In the genomic region with DNA sequence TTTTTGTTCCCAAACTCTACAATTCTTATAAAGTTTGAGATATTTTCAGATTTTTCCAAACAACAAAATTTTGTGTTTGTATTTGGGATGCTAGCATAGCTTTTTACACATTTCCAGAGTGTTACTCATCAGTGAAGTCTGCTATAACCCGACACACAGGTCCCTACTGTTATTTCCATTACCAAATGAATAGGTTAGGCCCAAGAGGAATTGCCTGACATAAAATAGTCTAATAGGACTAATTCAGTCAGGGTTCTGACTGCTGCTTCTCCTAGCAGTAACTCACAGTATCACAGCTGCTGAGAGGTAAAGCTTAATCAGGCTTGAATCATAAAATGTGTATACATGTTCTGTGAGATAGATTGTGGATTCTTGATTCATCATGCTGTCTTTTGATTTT, we compare ENCODE assay signal across 18 cellular contexts. TPM values are rescaled to one million over a fixed set of nuclear protein-coding genes. Genes with fewer than 3 reads are reported as not detected.
DNase-seq lines count a peak whose midpoint lies in the region; ATAC-seq and TF ChIP-seq lines count a peak whose summit lies in the region.
"Had no signal": no experiment of that assay in that cellular context is flagged by ENCODE, and none has a peak within 500 bp of the region (broad histone marks: within the 10 kb centered on the region; RNA-seq: fewer than 3 reads in every experiment).

No MANE protein-coding gene starts in this region.

- WGBS in GM23248 (ENCODE audit: low coverage in 1 of 2, low lambda C conversion rate in 2 of 2, missing lambda C conversion rate in 2 of 2), 2 experiments: 94% methylated on average over 1 of the region's 1 CpG
- WGBS in esophagus muscularis mucosa: 82% methylated on average over 1 of the region's 1 CpG

- DNase-seq in GM23248: peak; percentile 7
- DNase-seq in astrocyte of the hippocampus (ENCODE audit: low read depth, low spot score): peak; percentile 27
- peak; percentile 17 for DNase-seq in iPS-NIHi11 (ENCODE audit: low spot score)
- no peak for DNase-seq in Right ventricle myocardium inferior (ENCODE audit: missing footprints)
- DNase-seq in esophagus muscularis mucosa (ENCODE audit: extremely low spot score): no peak
- DNase-seq in brain microvascular endothelial cell: no peak
- DNase-seq: BE2C; CD4-positive, alpha-beta memory T cell; DMS153; DMS79 treated with DMSO at 0.1 percent for 48 hours; EL; GDM1 had no signal

- TF ChIP-seq POLR2A in esophagus muscularis mucosa (IDR thresholded peaks at IDR 0.05; ENCODE audit: low read depth): no peak

- TF ChIP-seq EP300 in esophagus muscularis mucosa (IDR thresholded peaks at IDR 0.05): no peak

- intact Hi-C loops in Right ventricle myocardium inferior (cut with DNase I) (no loop called here), esophagus muscularis mucosa (cut with DNase I) (no loop called here)

- H3K27me3 ChIP-seq in GM23248 (replicated peaks; ENCODE audit: insufficient read depth) (no peaks in the 10 kb centered on the region), HUES48 (ENCODE audit: control insufficient read depth, insufficient read depth, low read length) (no peaks in the 10 kb centered on the region), esophagus muscularis mucosa (no peaks in the 10 kb centered on the region), brain microvascular endothelial cell (replicated peaks) (no peaks in the 10 kb centered on the region)
- H3K27me3 ChIP-seq: BE2C had no signal

- TF ChIP-seq CTCF in esophagus muscularis mucosa (IDR thresholded peaks at IDR 0.05): no peak
- TF ChIP-seq CTCF in brain microvascular endothelial cell (IDR thresholded peaks at IDR 0.05; ENCODE audit: low read depth, low read length, missing control alignments): no peak

- H3K9me2 ChIP-seq in GM23248 (ENCODE audit: insufficient read depth): no peaks in the 10 kb centered on the region

- H3F3A ChIP-seq in GM23248 (ENCODE audit: insufficient read depth): no peaks in the 10 kb centered on the region

- H3K27ac ChIP-seq in GM23248 (no peak overlapping the region), HUES48 (ENCODE audit: low read depth, low read length) (peak overlapping the region; percentile 13), esophagus muscularis mucosa (replicated peaks in 1 of 4) (no peak overlapping the region), brain microvascular endothelial cell (no peak overlapping the region)
- H3K27ac ChIP-seq: A549, C4-2B had no signal

- no peaks in the 10 kb centered on the region for H3K4me1 ChIP-seq in GM23248 (ENCODE audit: insufficient read depth)
- H3K4me1 ChIP-seq in HUES48 (ENCODE audit: control insufficient read depth, insufficient read depth, low read length): peaks cover 32% of the 10 kb centered on the region
- peaks cover 0 to 3% (median 1%) of the 10 kb centered on the region in 4 donors for H3K4me1 ChIP-seq in esophagus muscularis mucosa
- H3K4me1 ChIP-seq: A549, BE2C had no signal

- no peaks in the 10 kb centered on the region for H3K36me3 ChIP-seq in GM23248 (ENCODE audit: low read depth)
- H3K36me3 ChIP-seq in HUES48 (ENCODE audit: control insufficient read depth, insufficient read depth, low read length): peaks cover 13% of the 10 kb centered on the region
- peaks cover 0 to 28% (median under 1%) of the 10 kb centered on the region in 4 donors for H3K36me3 ChIP-seq in esophagus muscularis mucosa
- no peaks in the 10 kb centered on the region for H3K36me3 ChIP-seq in brain microvascular endothelial cell (replicated peaks)
- H3K36me3 ChIP-seq: BE2C had no signal

- H3K79me2 ChIP-seq in GM23248 (ENCODE audit: insufficient read depth): no peaks in the 10 kb centered on the region

- no peak overlapping the region for H2AFZ ChIP-seq in GM23248

- H3K9ac ChIP-seq in GM23248 (no peak overlapping the region), HUES48 (ENCODE audit: low read depth, low read length) (no peak overlapping the region)

- H4K20me1 ChIP-seq in GM23248 (ENCODE audit: insufficient read depth): no peaks in the 10 kb centered on the region

- in situ Hi-C loops in GM23248 (cut with MboI) (no loop called here), brain microvascular endothelial cell (cut with HindIII; ENCODE audit: low pct_ligation_motif_present, low sequenced_read_pairs) (no loop called here)

- H3K4me2 ChIP-seq in GM23248 (ENCODE audit: unreplicated experiment): peak overlapping the region; percentile 11
- H3K4me2 ChIP-seq: A549 had no signal

- ATAC-seq in Right ventricle myocardium inferior: no peak
- ATAC-seq in HG03175 (IDR thresholded peaks at IDR 0.05; ENCODE audit: unreplicated experiment): no peak
- ATAC-seq: A549, HCT116, HepG2 had no signal

- no peaks in the 10 kb centered on the region for H3K9me3 ChIP-seq in GM23248 (ENCODE audit: low read depth)
- no peaks in the 10 kb centered on the region for H3K9me3 ChIP-seq in HUES48 (ENCODE audit: control insufficient read depth, insufficient read depth, low read length)
- H3K9me3 ChIP-seq in esophagus muscularis mucosa: no peaks in the 10 kb centered on the region
- H3K9me3 ChIP-seq: A549, BE2C had no signal

- H3K4me3 ChIP-seq in GM23248 (no peak overlapping the region), HUES48 (ENCODE audit: low read depth, low read length) (no peak overlapping the region), esophagus muscularis mucosa (no peak overlapping the region), brain microvascular endothelial cell (ENCODE audit: low read depth, low read length) (no peak overlapping the region)
- H3K4me3 ChIP-seq: A549 had no signal

RNA-seq across cellular contexts. Expression of gene STRIP2, which starts 49.1 kb away (rescaled TPM):
- 2.2 and 2.5 TPM in 2 replicates for total RNA-seq in GM23248 (2014; rRNA removed; shearing (Covaris generic))
- polyA plus RNA-seq in GM23248 (2016; fragmentation: Nextera tagmentation; extraction: Ambion mirVana): 1.5 and 1.9 TPM in 2 replicates
- total RNA-seq in Right ventricle myocardium inferior: 22.0 TPM
- total RNA-seq in esophagus muscularis mucosa: 1 to 10 TPM; 1.1 to 2.1 (median 1.9) TPM
- polyA plus RNA-seq: CD4-positive, alpha-beta memory T cell had no signal

Comparison
In these comparisons a context has a peak if more than half of its experiments do, and no peak if none do; other contexts are left out.
1. DNase-seq: peak in GM23248 (single experiment), astrocyte of the hippocampus (single experiment) and iPS-NIHi11 (single experiment); none in Right ventricle myocardium inferior (single experiment), esophagus muscularis mucosa (single experiment) and brain microvascular endothelial cell (single experiment).